In the genomic region with DNA sequence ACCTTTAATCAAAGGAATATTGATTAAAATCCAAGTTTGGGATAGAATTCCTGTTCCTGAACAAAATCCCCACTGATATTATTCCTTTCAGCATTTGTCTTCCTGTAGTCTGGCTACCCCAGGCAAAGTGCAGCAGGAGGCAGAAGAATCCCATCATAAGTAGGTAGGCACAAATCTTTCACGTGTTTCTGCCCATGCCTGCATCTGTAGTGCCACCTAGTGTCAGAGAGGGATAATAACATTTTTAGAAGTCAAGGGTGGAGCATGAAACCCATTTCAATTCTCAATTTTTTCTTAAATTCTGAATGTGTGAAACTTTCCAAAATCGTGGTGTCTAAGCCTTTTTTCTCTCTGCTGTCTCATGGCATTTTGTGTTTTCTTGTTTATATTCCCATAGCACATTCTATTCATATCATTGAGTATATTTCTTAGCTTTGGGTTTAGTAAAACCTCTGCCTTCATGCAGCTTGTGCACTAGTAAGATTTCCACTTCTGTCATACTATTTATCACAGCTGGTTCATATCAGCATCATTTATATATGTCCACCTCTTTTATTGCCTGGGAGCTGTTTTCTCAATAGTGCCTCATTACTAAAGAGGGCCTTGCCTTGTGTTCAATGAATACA, we compare ENCODE assay signal across 9 cellular contexts. TPM values are rescaled to one million over a fixed set of nuclear protein-coding genes. Genes with fewer than 3 reads are reported as not detected.
DNase-seq lines count a peak whose midpoint lies in the region; ATAC-seq, FAIRE-seq and TF ChIP-seq lines count a peak whose summit lies in the region.
"Had no signal": no experiment of that assay in that cellular context is flagged by ENCODE, and none has a peak within 500 bp of the region (broad histone marks: within the 10 kb centered on the region; RNA-seq: fewer than 3 reads in every experiment).

No MANE protein-coding gene starts in this region.

- FAIRE-seq in GM12891 (lab: Jason Lieb, UNC): peak; percentile 90

- DNase-seq in AG08395 (ENCODE audit: low spot score): peak; percentile 63
- DNase-seq in GM12891 (ENCODE audit: insufficient read length, low spot score): peak; percentile 22
- peak; percentile 48 to 89 (median 60) for DNase-seq in NCI-H1417 (lab: John Stamatoyannopoulos, UW)
- peak; percentile 40 for DNase-seq in central memory CD4-positive, alpha-beta T cell
- DNase-seq in left lobe of liver (ENCODE audit: low spot score): no peak
- peak in 1 of 2 donors; percentile 30 for DNase-seq in stimulated activated naive CD8-positive, alpha-beta T cell treated with anti-CD3 and anti-CD28 coated beads, Interleukin-15, amount 100 ng/mL, for 72 hours

- no peak overlapping the region for H3K27ac Mint-ChIP-seq in stimulated activated naive CD8-positive, alpha-beta T cell treated with anti-CD3 and anti-CD28 coated beads, Interleukin-15, amount 100 ng/mL, for 72 hours

- no peaks in the 10 kb centered on the region for H3K9me3 Mint-ChIP-seq in stimulated activated naive CD8-positive, alpha-beta T cell treated with anti-CD3 and anti-CD28 coated beads, Interleukin-15, amount 100 ng/mL, for 72 hours

- no peaks in the 10 kb centered on the region for H3K9me3 ChIP-seq in SU-DHL-6 (ENCODE audit: insufficient read depth, low read length)

- H3K9me2 ChIP-seq in SU-DHL-6 (replicated peaks; ENCODE audit: insufficient read depth, low read length): no peaks in the 10 kb centered on the region

- no peak for TF ChIP-seq POLR2A in GM12891 (IDR thresholded peaks at IDR 0.05; ENCODE audit: low read depth, low read length)

- no peaks in the 10 kb centered on the region for H3K27me3 ChIP-seq in SU-DHL-6 (ENCODE audit: low read length)

- no peaks in the 10 kb centered on the region for H3K4me1 Mint-ChIP-seq in stimulated activated naive CD8-positive, alpha-beta T cell treated with anti-CD3 and anti-CD28 coated beads, Interleukin-15, amount 100 ng/mL, for 72 hours

- ATAC-seq in HG02759 (IDR thresholded peaks at IDR 0.05; ENCODE audit: unreplicated experiment) (peak; percentile 79), left lobe of liver (peak; percentile 97)
- peak; percentile 60 for ATAC-seq in stimulated activated naive CD8-positive, alpha-beta T cell treated with anti-CD3 and anti-CD28 coated beads, Interleukin-15, amount 100 ng/mL, for 72 hours

- no peaks in the 10 kb centered on the region for H3F3A ChIP-seq in SU-DHL-6 (ENCODE audit: insufficient read depth)

- no peaks in the 10 kb centered on the region for H4K20me1 ChIP-seq in SU-DHL-6 (ENCODE audit: low read depth, low read length)

- peak; percentile 66 for TF ChIP-seq CTCF in SU-DHL-6 (IDR thresholded peaks at IDR 0.05; ENCODE audit: insufficient read depth, low read length, poor library complexity, severe bottlenecking)

- no peaks in the 10 kb centered on the region for H3K79me2 ChIP-seq in SU-DHL-6 (ENCODE audit: insufficient read depth, low read length)

- H2AFZ ChIP-seq in SU-DHL-6 (ENCODE audit: low read depth, low read length, severe bottlenecking): no peak overlapping the region

- H3K27me3 Mint-ChIP-seq in stimulated activated naive CD8-positive, alpha-beta T cell treated with anti-CD3 and anti-CD28 coated beads, Interleukin-15, amount 100 ng/mL, for 72 hours: peaks cover 9% of the 10 kb centered on the region

- no peak overlapping the region for H3K9ac ChIP-seq in SU-DHL-6 (ENCODE audit: low read length)

- no peaks in the 10 kb centered on the region for H3K36me3 ChIP-seq in SU-DHL-6 (ENCODE audit: low read length)

- H3K4me3 Mint-ChIP-seq in stimulated activated naive CD8-positive, alpha-beta T cell treated with anti-CD3 and anti-CD28 coated beads, Interleukin-15, amount 100 ng/mL, for 72 hours: no peak overlapping the region

- H3K4me2 ChIP-seq in SU-DHL-6 (ENCODE audit: low read depth, low read length, poor library complexity, severe bottlenecking): no peak overlapping the region

- no peak overlapping the region for H3K27ac ChIP-seq in SU-DHL-6 (ENCODE audit: low read depth, low read length)
- H3K27ac ChIP-seq: skin epidermis had no signal

- no peak overlapping the region for H3K4me3 ChIP-seq in SU-DHL-6 (ENCODE audit: insufficient read depth, low read length, poor library complexity, severe bottlenecking)
- H3K4me3 ChIP-seq: skin epidermis had no signal

TF ChIP-seq in GM12891, 5 proteins besides CTCF, POLR2A, EP300 and RAD21:
- TF ChIP-seq PAX5 (IDR thresholded peaks at IDR 0.05; ENCODE audit: insufficient read depth, low read length, severe bottlenecking): no peak
- TF ChIP-seq TAF1 (IDR thresholded peaks at IDR 0.05; ENCODE audit: low read depth, low read length): no peak
- no peak for TF ChIP-seq POLR2AphosphoS5 (IDR thresholded peaks at IDR 0.05; ENCODE audit: low read depth, low read length)
- TF ChIP-seq POU2F2 (IDR thresholded peaks at IDR 0.05; ENCODE audit: low read depth, low read length): no peak
- TF ChIP-seq SPI1 (IDR thresholded peaks at IDR 0.05; ENCODE audit: low read depth, low read length): no peak

RNA-seq across cellular contexts. Expression of a gene that starts 47.8 kb away (rescaled TPM):
- not detected for polyA plus RNA-seq in GM12891 (2012; ENCODE audit: low read depth, missing spikeins)
- 1.5 TPM for total RNA-seq in left lobe of liver

RNA-seq across cellular contexts. Expression of a gene that starts 53.3 kb away (rescaled TPM):
- 3.7 TPM for polyA plus RNA-seq in GM12891 (2012; ENCODE audit: low read depth, missing spikeins)
- total RNA-seq in left lobe of liver: 0.58 TPM
